Comparison of ENCODE assay signal across 20 cellular contexts in genomic region chr20:47679462-47679861, GRCh38.
"Had no signal": no experiment of that assay in that cellular context is flagged by ENCODE, and none has a peak within 500 bp of the region (broad histone marks: within the 10 kb centered on the region; RNA-seq: fewer than 3 reads in every experiment).

No MANE protein-coding gene starts in this region.

- H3K27me3 ChIP-seq: esophagus muscularis mucosa, gastrocnemius medialis, heart right ventricle, testis, tibial nerve had no signal

- H3K9me3 ChIP-seq: esophagus muscularis mucosa, gastrocnemius medialis, left ventricle myocardium inferior, lower lobe of right lung, spleen, testis, tibial nerve had no signal

- H3K9me3 Mint-ChIP-seq: effector memory CD8-positive, alpha-beta T cell; naive B cell; nephron; stimulated activated naive B cell treated with anti-CD40 and anti-IgM and Interleukin-4, amounts not matched to agents 10 μg/mL and 1 μg/mL and 100 μg/mL, for 72 hours; stimulated activated naive CD8-positive, alpha-beta T cell treated with anti-CD3 and anti-CD28 coated beads, Interleukin-15, amount 100 ng/mL, for 72 hours had no signal

- H3K36me3 ChIP-seq: spleen had no signal

- ATAC-seq: effector memory CD8-positive, alpha-beta T cell; gastrocnemius medialis; heart right ventricle; lower lobe of right lung; sciatic nerve; stimulated activated naive B cell treated with anti-CD40 and anti-IgM and Interleukin-4, amounts not matched to agents 10 μg/mL and 1 μg/mL and 100 μg/mL, for 72 hours; stimulated activated naive CD8-positive, alpha-beta T cell treated with anti-CD3 and anti-CD28 coated beads, Interleukin-15, amount 100 ng/mL, for 72 hours had no signal

- H3K27me3 Mint-ChIP-seq: stimulated activated naive B cell treated with anti-CD40 and anti-IgM and Interleukin-4, amounts not matched to agents 10 μg/mL and 1 μg/mL and 100 μg/mL, for 72 hours; stimulated activated naive CD8-positive, alpha-beta T cell treated with anti-CD3 and anti-CD28 coated beads, Interleukin-15, amount 100 ng/mL, for 72 hours had no signal

- H3K27ac Mint-ChIP-seq: effector memory CD8-positive, alpha-beta T cell; nephron; stimulated activated naive B cell treated with anti-CD40 and anti-IgM and Interleukin-4, amounts not matched to agents 10 μg/mL and 1 μg/mL and 100 μg/mL, for 72 hours had no signal

- H3K4me3 Mint-ChIP-seq: effector memory CD8-positive, alpha-beta T cell; nephron; stimulated activated naive B cell treated with anti-CD40 and anti-IgM and Interleukin-4, amounts not matched to agents 10 μg/mL and 1 μg/mL and 100 μg/mL, for 72 hours; stimulated activated naive CD8-positive, alpha-beta T cell treated with anti-CD3 and anti-CD28 coated beads, Interleukin-15, amount 100 ng/mL, for 72 hours had no signal

- DNase-seq: effector memory CD8-positive, alpha-beta T cell; gastrocnemius medialis; heart right ventricle; islet precursor cell; left ventricle myocardium inferior; lower lobe of right lung; mesenchymal stem cell; naive B cell; spleen; stimulated activated CD4-positive, alpha-beta T cell treated with anti-CD3 and anti-CD28 coated beads, Interleukin-15, amount 100 ng/mL, for 24 hours; stimulated activated CD4-positive, alpha-beta T cell treated with anti-CD3 and anti-CD28 coated beads, Interleukin-1b, Interleukin-23, amount 100 ng/mL, for 48 hours; stimulated activated CD4-positive, alpha-beta T cell treated with anti-CD3 and anti-CD28 coated beads, Interleukin-4, amount 100 ng/mL, for 24 hours; stimulated activated naive B cell treated with anti-CD40 and anti-IgM and Interleukin-4, amounts not matched to agents 10 μg/mL and 1 μg/mL and 100 μg/mL, for 72 hours; stimulated activated naive CD8-positive, alpha-beta T cell treated with anti-CD3 and anti-CD28 coated beads, Interleukin-15, amount 100 ng/mL, for 72 hours; testis had no signal

- H3K36me3 Mint-ChIP-seq: naive B cell; stimulated activated naive B cell treated with anti-CD40 and anti-IgM and Interleukin-4, amounts not matched to agents 10 μg/mL and 1 μg/mL and 100 μg/mL, for 72 hours had no signal

- H3K27ac ChIP-seq: epithelial cell of prostate, esophagus muscularis mucosa, gastrocnemius medialis, heart right ventricle, left ventricle myocardium inferior, lower lobe of right lung, spleen, testis, tibial nerve had no signal

- H3K4me3 ChIP-seq: esophagus muscularis mucosa, gastrocnemius medialis, heart right ventricle, left ventricle myocardium inferior, lower lobe of right lung, spleen, testis, tibial nerve had no signal

- H3K4me1 ChIP-seq: gastrocnemius medialis, testis had no signal
